ENCODE assay signal across 18 cellular contexts in genomic region chr16:29307598-29308507, GRCh38.
DNase-seq lines count a peak whose midpoint lies in the region; ATAC-seq and TF ChIP-seq lines count a peak whose summit lies in the region.
"Had no signal": no experiment of that assay in that cellular context is flagged by ENCODE, and none has a peak within 500 bp of the region (broad histone marks: within the 10 kb centered on the region; RNA-seq: fewer than 3 reads in every experiment).

No MANE protein-coding gene starts in this region.

- H2AK5ac ChIP-seq in mesenchymal stem cell (ENCODE audit: low read length, severe bottlenecking), result no peak overlapping the region

- H3K79me1 ChIP-seq in mesenchymal stem cell (replicated peaks; ENCODE audit: low read length, poor library complexity, severe bottlenecking), result no peaks in the 10 kb centered on the region

- no peak overlapping the region for H3K27ac ChIP-seq in mesenchymal stem cell (ENCODE audit: low read length, poor library complexity, severe bottlenecking)
- H3K27ac ChIP-seq: dorsolateral prefrontal cortex, esophagus squamous epithelium, HL-60, lower lobe of right lung, parathyroid adenoma, SK-N-MC had no signal

- 57% methylated on average over 17 of the region's 19 CpGs for WGBS in mesenchymal stem cell

- H3K27me3 ChIP-seq in mesenchymal stem cell (ENCODE audit: control insufficient read depth in 1 of 2, insufficient read depth in 1 of 2, low read length in 2 of 2), result no peaks in the 10 kb centered on the region
- H3K27me3 ChIP-seq: dorsolateral prefrontal cortex, esophagus squamous epithelium had no signal

- no peak for TF ChIP-seq CTCF in glutamatergic neuron (IDR thresholded peaks at IDR 0.05; ENCODE audit: partially characterized antibody, unreplicated experiment)

- H2BK5ac ChIP-seq in mesenchymal stem cell (ENCODE audit: low read depth, low read length, poor library complexity, severe bottlenecking), result no peak overlapping the region

- POLR2A ChIA-PET in activated CD4-positive, alpha-beta T cell treated with anti-CD3 and anti-CD28 coated beads, Interleukin-2, amount 10 ng/mL, durations not matched to agents 7 days and 5 days (lab: Charles Lee), result no interaction called here

- no peaks in the 10 kb centered on the region for H3K4me1 Mint-ChIP-seq in activated CD4-positive, alpha-beta T cell treated with anti-CD3 and anti-CD28 coated beads, Interleukin-2, amount 10 ng/mL, durations not matched to agents 7 days and 5 days
- peaks cover 12% of the 10 kb centered on the region for H3K4me1 Mint-ChIP-seq in stimulated activated effector memory CD8-positive, alpha-beta T cell treated with anti-CD3 and anti-CD28 coated beads, Interleukin-12 subunit alpha, Interleukin-12 subunit beta, amount 100 ng/mL, for 72 hours
- H3K4me1 Mint-ChIP-seq in glutamatergic neuron (ENCODE audit: low read depth, unreplicated experiment), result peaks cover 6% of the 10 kb centered on the region
- H3K4me1 Mint-ChIP-seq in activated naive CD4-positive, alpha-beta T cell treated with anti-CD3 and anti-CD28 coated beads, Interleukin-2, amount 10 ng/mL, durations not matched to agents 7 days and 5 days, result no peaks in the 10 kb centered on the region

- H4K8ac ChIP-seq in mesenchymal stem cell (ENCODE audit: low read length), result no peak overlapping the region

- H3K4me1 ChIP-seq in mesenchymal stem cell (ENCODE audit: control insufficient read depth, insufficient read depth, low read depth, low read length), result peaks cover 22% of the 10 kb centered on the region
- H3K4me1 ChIP-seq: parathyroid adenoma had no signal

- peak overlapping the region; percentile 31 for H3K27ac Mint-ChIP-seq in activated CD4-positive, alpha-beta T cell treated with anti-CD3 and anti-CD28 coated beads, Interleukin-2, amount 10 ng/mL, durations not matched to agents 7 days and 5 days
- H3K27ac Mint-ChIP-seq in stimulated activated effector memory CD8-positive, alpha-beta T cell treated with anti-CD3 and anti-CD28 coated beads, Interleukin-12 subunit alpha, Interleukin-12 subunit beta, amount 100 ng/mL, for 72 hours, result peak overlapping the region; percentile 45
- no peak overlapping the region for H3K27ac Mint-ChIP-seq in glutamatergic neuron (ENCODE audit: unreplicated experiment)
- H3K27ac Mint-ChIP-seq in activated naive CD4-positive, alpha-beta T cell treated with anti-CD3 and anti-CD28 coated beads, Interleukin-2, amount 10 ng/mL, durations not matched to agents 7 days and 5 days, result no peak overlapping the region
- H3K27ac Mint-ChIP-seq: CD4-positive, alpha-beta T cell had no signal

- no peaks in the 10 kb centered on the region for H3K9me3 Mint-ChIP-seq in activated CD4-positive, alpha-beta T cell treated with anti-CD3 and anti-CD28 coated beads, Interleukin-2, amount 10 ng/mL, durations not matched to agents 7 days and 5 days
- H3K9me3 Mint-ChIP-seq in stimulated activated effector memory CD8-positive, alpha-beta T cell treated with anti-CD3 and anti-CD28 coated beads, Interleukin-12 subunit alpha, Interleukin-12 subunit beta, amount 100 ng/mL, for 72 hours, result no peaks in the 10 kb centered on the region
- H3K9me3 Mint-ChIP-seq in glutamatergic neuron (ENCODE audit: unreplicated experiment), result peaks cover 6% of the 10 kb centered on the region
- no peaks in the 10 kb centered on the region for H3K9me3 Mint-ChIP-seq in activated naive CD4-positive, alpha-beta T cell treated with anti-CD3 and anti-CD28 coated beads, Interleukin-2, amount 10 ng/mL, durations not matched to agents 7 days and 5 days
- H3K9me3 Mint-ChIP-seq: CD4-positive, alpha-beta T cell had no signal

- no peak overlapping the region for H3K4me3 ChIP-seq in mesenchymal stem cell (ENCODE audit: insufficient read depth in 1 of 2, low read depth in 1 of 2, low read length in 2 of 2)
- H3K4me3 ChIP-seq: dorsolateral prefrontal cortex, esophagus squamous epithelium, lower lobe of right lung, SK-N-MC had no signal

- H3K23ac ChIP-seq in mesenchymal stem cell (ENCODE audit: low read length in 2 of 2), result no peak overlapping the region

- no peaks in the 10 kb centered on the region for H3K9me3 ChIP-seq in mesenchymal stem cell (ENCODE audit: control insufficient read depth, low read length)
- H3K9me3 ChIP-seq: esophagus squamous epithelium, lower lobe of right lung had no signal

- peak overlapping the region; percentile 15 to 22 for H3K4ac ChIP-seq in mesenchymal stem cell (ENCODE audit: low read depth in 1 of 2, low read length in 2 of 2)

- H4K91ac ChIP-seq in mesenchymal stem cell (ENCODE audit: low read length), result peak overlapping the region; percentile 36

- CTCF ChIA-PET in activated CD4-positive, alpha-beta T cell treated with anti-CD3 and anti-CD28 coated beads, Interleukin-2, amount 10 ng/mL, durations not matched to agents 7 days and 5 days (lab: Charles Lee), result no interaction called here
- CTCF ChIA-PET in activated naive CD4-positive, alpha-beta T cell treated with anti-CD3 and anti-CD28 coated beads, Interleukin-2, amount 10 ng/mL, durations not matched to agents 7 days and 5 days (lab: Charles Lee), result no interaction called here

- H2BK12ac ChIP-seq in mesenchymal stem cell (ENCODE audit: low read length in 2 of 2), result peak overlapping the region; percentile 69 to 94

- no peaks in the 10 kb centered on the region for H3K36me3 ChIP-seq in mesenchymal stem cell (ENCODE audit: control insufficient read depth in 1 of 2, insufficient read depth in 2 of 2, low read depth in 1 of 2, low read length in 2 of 2)
- H3K36me3 ChIP-seq: esophagus squamous epithelium, lower lobe of right lung had no signal

- H3K36me3 Mint-ChIP-seq in activated CD4-positive, alpha-beta T cell treated with anti-CD3 and anti-CD28 coated beads, Interleukin-2, amount 10 ng/mL, durations not matched to agents 7 days and 5 days (ENCODE audit: low read depth), result no peaks in the 10 kb centered on the region
- peaks cover 8% of the 10 kb centered on the region for H3K36me3 Mint-ChIP-seq in stimulated activated effector memory CD8-positive, alpha-beta T cell treated with anti-CD3 and anti-CD28 coated beads, Interleukin-12 subunit alpha, Interleukin-12 subunit beta, amount 100 ng/mL, for 72 hours
- H3K36me3 Mint-ChIP-seq in glutamatergic neuron (ENCODE audit: unreplicated experiment), result no peaks in the 10 kb centered on the region
- no peaks in the 10 kb centered on the region for H3K36me3 Mint-ChIP-seq in activated naive CD4-positive, alpha-beta T cell treated with anti-CD3 and anti-CD28 coated beads, Interleukin-2, amount 10 ng/mL, durations not matched to agents 7 days and 5 days

- H3K9ac ChIP-seq in mesenchymal stem cell (ENCODE audit: low read length), result no peak overlapping the region
- H3K9ac ChIP-seq: parathyroid adenoma had no signal

- H2BK15ac ChIP-seq in mesenchymal stem cell (ENCODE audit: low read depth, poor library complexity, severe bottlenecking), result no peak overlapping the region

- H3K18ac ChIP-seq in mesenchymal stem cell (ENCODE audit: low read depth in 1 of 2, low read length in 2 of 2), result peak overlapping the region; percentile 8 to 89

- H2BK120ac ChIP-seq in mesenchymal stem cell (ENCODE audit: low read depth, low read length), result no peak overlapping the region

- H3K27me3 Mint-ChIP-seq in activated CD4-positive, alpha-beta T cell treated with anti-CD3 and anti-CD28 coated beads, Interleukin-2, amount 10 ng/mL, durations not matched to agents 7 days and 5 days, result no peaks in the 10 kb centered on the region
- peaks cover 5% of the 10 kb centered on the region for H3K27me3 Mint-ChIP-seq in glutamatergic neuron (ENCODE audit: unreplicated experiment)
- H3K27me3 Mint-ChIP-seq in activated naive CD4-positive, alpha-beta T cell treated with anti-CD3 and anti-CD28 coated beads, Interleukin-2, amount 10 ng/mL, durations not matched to agents 7 days and 5 days, result no peaks in the 10 kb centered on the region
- H3K27me3 Mint-ChIP-seq: CD4-positive, alpha-beta T cell had no signal

- H3K4me3 Mint-ChIP-seq in activated CD4-positive, alpha-beta T cell treated with anti-CD3 and anti-CD28 coated beads, Interleukin-2, amount 10 ng/mL, durations not matched to agents 7 days and 5 days, result no peak overlapping the region
- no peak overlapping the region for H3K4me3 Mint-ChIP-seq in stimulated activated effector memory CD8-positive, alpha-beta T cell treated with anti-CD3 and anti-CD28 coated beads, Interleukin-12 subunit alpha, Interleukin-12 subunit beta, amount 100 ng/mL, for 72 hours
- H3K4me3 Mint-ChIP-seq in glutamatergic neuron (ENCODE audit: unreplicated experiment), result no peak overlapping the region
- H3K4me3 Mint-ChIP-seq in activated naive CD4-positive, alpha-beta T cell treated with anti-CD3 and anti-CD28 coated beads, Interleukin-2, amount 10 ng/mL, durations not matched to agents 7 days and 5 days, result no peak overlapping the region
- H3K4me3 Mint-ChIP-seq: CD4-positive, alpha-beta T cell had no signal

- no peak overlapping the region for H2AFZ ChIP-seq in mesenchymal stem cell (ENCODE audit: low read depth, low read length)
- H2AFZ ChIP-seq: parathyroid adenoma had no signal

- no peak overlapping the region for H3K4me2 ChIP-seq in mesenchymal stem cell (ENCODE audit: low read length, poor library complexity, severe bottlenecking)

- ATAC-seq in stimulated activated effector memory CD8-positive, alpha-beta T cell treated with anti-CD3 and anti-CD28 coated beads, Interleukin-12 subunit alpha, Interleukin-12 subunit beta, amount 100 ng/mL, for 72 hours, result no peak
- ATAC-seq: lower lobe of right lung had no signal

- no peak overlapping the region for H3K14ac ChIP-seq in mesenchymal stem cell (ENCODE audit: low read length in 2 of 2)

- DNase-seq in activated CD4-positive, alpha-beta T cell treated with anti-CD3 and anti-CD28 coated beads, Interleukin-2, amount 10 ng/mL, durations not matched to agents 7 days and 5 days, result no peak
- DNase-seq in activated CD4-positive, alpha-beta T cell treated with anti-CD3 and anti-CD28 coated beads, Interleukin-2, amount 50 U/mL, for 4 hours, result no peak
- DNase-seq in brain pericyte (ENCODE audit: low read depth, low spot score) (peak; percentile 86), mesenchymal stem cell (peak; percentile 87), glutamatergic neuron (no peak), NCI-H446 treated with DMSO at 0.1 percent for 48 hours (lab: John Stamatoyannopoulos, UW) (no peak)
- DNase-seq in stimulated activated effector memory CD8-positive, alpha-beta T cell treated with anti-CD3 and anti-CD28 coated beads, Interleukin-12 subunit alpha, Interleukin-12 subunit beta, amount 100 ng/mL, for 72 hours (ENCODE audit: low spot score in 2 of 2), result no peak
- DNase-seq in activated naive CD4-positive, alpha-beta T cell treated with anti-CD3 and anti-CD28 coated beads, Interleukin-2, amount 10 ng/mL, durations not matched to agents 7 days and 5 days, result no peak
- DNase-seq: anterior cingulate cortex; CD4-positive, alpha-beta T cell; dorsolateral prefrontal cortex; esophagus squamous epithelium; lower lobe of right lung; NCI-H1436; substantia nigra had no signal

Comparison
In these comparisons a context has a peak if more than half of its experiments do, and no peak if none do; other contexts are left out.
1. DNase-seq: peak in brain pericyte (single experiment) and mesenchymal stem cell (single experiment); none in activated CD4-positive, alpha-beta T cell treated with anti-CD3 and anti-CD28 coated beads, Interleukin-2, amount 10 ng/mL, durations not matched to agents 7 days and 5 days (single experiment), activated CD4-positive, alpha-beta T cell treated with anti-CD3 and anti-CD28 coated beads, Interleukin-2, amount 50 U/mL, for 4 hours (0 of 2), stimulated activated effector memory CD8-positive, alpha-beta T cell treated with anti-CD3 and anti-CD28 coated beads, Interleukin-12 subunit alpha, Interleukin-12 subunit beta, amount 100 ng/mL, for 72 hours (0 of 2), glutamatergic neuron (single experiment), activated naive CD4-positive, alpha-beta T cell treated with anti-CD3 and anti-CD28 coated beads, Interleukin-2, amount 10 ng/mL, durations not matched to agents 7 days and 5 days (single experiment) and NCI-H446 treated with DMSO at 0.1 percent for 48 hours (single experiment).
2. H3K27ac Mint-ChIP-seq: peak in activated CD4-positive, alpha-beta T cell treated with anti-CD3 and anti-CD28 coated beads, Interleukin-2, amount 10 ng/mL, durations not matched to agents 7 days and 5 days (single experiment) and stimulated activated effector memory CD8-positive, alpha-beta T cell treated with anti-CD3 and anti-CD28 coated beads, Interleukin-12 subunit alpha, Interleukin-12 subunit beta, amount 100 ng/mL, for 72 hours (single experiment); none in glutamatergic neuron (single experiment) and activated naive CD4-positive, alpha-beta T cell treated with anti-CD3 and anti-CD28 coated beads, Interleukin-2, amount 10 ng/mL, durations not matched to agents 7 days and 5 days (single experiment).